ENCODE assay signal across 16 cellular contexts in the genomic region with DNA sequence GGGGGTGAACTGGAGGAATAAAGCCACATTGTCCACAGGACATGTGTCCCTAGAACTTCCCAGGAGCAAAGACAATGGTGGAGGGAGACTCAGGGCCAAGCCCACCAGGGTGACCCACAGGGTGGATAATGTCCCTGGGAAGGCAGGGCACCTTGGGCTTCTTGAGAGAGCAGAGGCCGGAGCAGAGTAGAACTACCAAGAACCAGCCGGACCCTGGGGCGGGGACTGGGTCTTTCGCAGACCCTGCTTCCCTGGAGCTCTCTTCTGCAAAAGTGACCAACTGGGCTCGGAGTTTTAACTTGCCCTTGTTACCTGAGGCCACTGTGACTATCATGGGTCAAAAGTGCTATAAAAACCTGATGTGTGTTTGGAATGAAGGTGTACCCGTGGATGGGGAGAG. TPM values are rescaled to one million over a fixed set of nuclear protein-coding genes. Genes with fewer than 3 reads are reported as not detected.
A peak's percentile ranks its signal among the peaks of the same experiment; 100 is the strongest.
DNase-seq lines count a peak whose midpoint lies in the region; ATAC-seq and TF ChIP-seq lines count a peak whose summit lies in the region.
"Had no signal": no experiment of that assay in that cellular context is flagged by ENCODE, and none has a peak within 500 bp of the region (broad histone marks: within the 10 kb centered on the region; RNA-seq: fewer than 3 reads in every experiment).

No MANE protein-coding gene starts in this region.

- peak overlapping the region; percentile 16 for H3K9ac ChIP-seq in endocrine pancreas (ENCODE audit: control insufficient read depth, insufficient read depth, low read length)
- H3K9ac ChIP-seq: KMS-11 had no signal

- TF ChIP-seq POLR2A in stomach (IDR thresholded peaks at IDR 0.05), result no peak

- no peak overlapping the region for H3K27ac Mint-ChIP-seq in activated naive CD4-positive, alpha-beta T cell treated with anti-CD3 and anti-CD28 coated beads, Interleukin-2, amount 50 U/mL, for 24 hours
- H3K27ac Mint-ChIP-seq in naive thymus-derived CD8-positive, alpha-beta T cell, result peak overlapping the region in 1 of 10 donors; percentile 48

- H3K9me3 ChIP-seq in endocrine pancreas (ENCODE audit: control insufficient read depth, low read length) (no peaks in the 10 kb centered on the region), stomach (no peaks in the 10 kb centered on the region)

- no peak for TF ChIP-seq CTCF in stomach (IDR thresholded peaks at IDR 0.05)

- peaks cover 29% of the 10 kb centered on the region for H3K27me3 Mint-ChIP-seq in activated naive CD4-positive, alpha-beta T cell treated with anti-CD3 and anti-CD28 coated beads, Interleukin-2, amount 50 U/mL, for 24 hours
- peaks cover 17 to 40% (median 33%) of the 10 kb centered on the region in 5 donors for H3K27me3 Mint-ChIP-seq in naive thymus-derived CD8-positive, alpha-beta T cell

- no peak for TF ChIP-seq EP300 in stomach (IDR thresholded peaks at IDR 0.05)

- no peak for DNase-seq in activated naive CD4-positive, alpha-beta T cell (lab: John Stamatoyannopoulos, UW)
- DNase-seq in naive thymus-derived CD8-positive, alpha-beta T cell, result no peak
- no peak for DNase-seq in stomach
- no peak for DNase-seq in dedifferentiated amniotic fluid mesenchymal stem cell (ENCODE audit: extremely low spot score)
- DNase-seq: 8988T, COR-L47, NCI-H1694, NCI-H446 had no signal

- H3K4me1 ChIP-seq in endocrine pancreas (ENCODE audit: control insufficient read depth, insufficient read depth, low read length), result no peaks in the 10 kb centered on the region
- H3K4me1 ChIP-seq in stomach, result peaks cover 16 to 22% (median 17%) of the 10 kb centered on the region in 4 donors

- H3K4me3 ChIP-seq in endocrine pancreas (ENCODE audit: control insufficient read depth, insufficient read depth, low read length) (peak overlapping the region; percentile 22), stomach (peak overlapping the region in 3 of 4 donors; percentile 43 to 59 (median 55))

- H3K4me1 Mint-ChIP-seq in activated naive CD4-positive, alpha-beta T cell treated with anti-CD3 and anti-CD28 coated beads, Interleukin-2, amount 50 U/mL, for 24 hours, result peaks cover 8% of the 10 kb centered on the region
- H3K4me1 Mint-ChIP-seq in naive thymus-derived CD8-positive, alpha-beta T cell, result peaks cover 0 to 6% (median 3%) of the 10 kb centered on the region in 4 donors

- no peak for ATAC-seq in naive thymus-derived CD8-positive, alpha-beta T cell
- ATAC-seq in HG03378 (IDR thresholded peaks at IDR 0.05; ENCODE audit: unreplicated experiment), result no peak
- no peak for ATAC-seq in HG03175 (IDR thresholded peaks at IDR 0.05; ENCODE audit: unreplicated experiment)

- H3K36me3 ChIP-seq in endocrine pancreas (ENCODE audit: control insufficient read depth, insufficient read depth, low read length) (no peaks in the 10 kb centered on the region), stomach (no peaks in the 10 kb centered on the region)

- no peaks in the 10 kb centered on the region for H3K9me3 Mint-ChIP-seq in activated naive CD4-positive, alpha-beta T cell treated with anti-CD3 and anti-CD28 coated beads, Interleukin-2, amount 50 U/mL, for 24 hours
- H3K9me3 Mint-ChIP-seq in naive thymus-derived CD8-positive, alpha-beta T cell, result no peaks in the 10 kb centered on the region

- POLR2A ChIA-PET in naive thymus-derived CD8-positive, alpha-beta T cell (lab: Charles Lee), result no interaction called here

- H3K36me3 Mint-ChIP-seq in activated naive CD4-positive, alpha-beta T cell treated with anti-CD3 and anti-CD28 coated beads, Interleukin-2, amount 50 U/mL, for 24 hours, result no peaks in the 10 kb centered on the region
- peaks cover 0 to 10% (median 0%) of the 10 kb centered on the region in 3 donors for H3K36me3 Mint-ChIP-seq in naive thymus-derived CD8-positive, alpha-beta T cell

- WGBS in stomach, 5 donors, result 84 to 95% (median 88%) methylated on average over 6 of the region's 6 CpGs

- intact Hi-C loops in stomach (cut with DNase I; ENCODE audit: low total_unique reads), result no loop called here

- H3K27ac ChIP-seq in stomach, result peak overlapping the region in 4 of 5 donors; percentile 82 to 88 (median 87)
- H3K27ac ChIP-seq: C4-2B, KMS-11 had no signal

- peak overlapping the region; percentile 4 for H3K4me3 Mint-ChIP-seq in activated naive CD4-positive, alpha-beta T cell treated with anti-CD3 and anti-CD28 coated beads, Interleukin-2, amount 50 U/mL, for 24 hours
- peak overlapping the region in 7 of 10 donors; percentile 9 to 58 (median 42) for H3K4me3 Mint-ChIP-seq in naive thymus-derived CD8-positive, alpha-beta T cell

- H3K27me3 ChIP-seq in endocrine pancreas (ENCODE audit: control insufficient read depth, insufficient read depth, low read length), result no peaks in the 10 kb centered on the region
- peaks cover 0 to 25% (median 15%) of the 10 kb centered on the region in 3 donors for H3K27me3 ChIP-seq in stomach

RNA-seq across cellular contexts. Expression of gene FAM3B, which starts 0.9 kb away (rescaled TPM):
- not detected for total RNA-seq in naive thymus-derived CD8-positive, alpha-beta T cell
- polyA plus RNA-seq in naive thymus-derived CD8-positive, alpha-beta T cell, result not detected
- total RNA-seq in stomach, result 10 to 100 TPM in 4 of 5 donors, not detected in 1; 12.3 to 95.3 (median 54.8) TPM
- 100 to 1,000 TPM in 1 of 3 donors, 10 to 100 TPM in 2; 40.6 to 103 (median 98.7) TPM for polyA plus RNA-seq in stomach
- total RNA-seq: MCF 10A, Right ventricle myocardium inferior had no signal

RNA-seq across cellular contexts. Expression of gene MX2, which starts 46.1 kb away (rescaled TPM):
- total RNA-seq in naive thymus-derived CD8-positive, alpha-beta T cell, result 100 to 1,000 TPM; 114 to 125 TPM
- polyA plus RNA-seq in naive thymus-derived CD8-positive, alpha-beta T cell, result 10 to 100 TPM; 27.8 to 49.6 (median 42.4) TPM
- total RNA-seq in stomach, result 10 to 100 TPM in 4 of 5 donors, 1 to 10 TPM in 1; 8.7 to 85.8 (median 51.6) TPM
- 10 to 100 TPM in 1 of 3 donors, 1 to 10 TPM in 2; 5.0 to 22.8 (median 5.3) TPM for polyA plus RNA-seq in stomach
- total RNA-seq: MCF 10A had no signal
